ENCODE assay signal across 34 cellular contexts in the genomic region with DNA sequence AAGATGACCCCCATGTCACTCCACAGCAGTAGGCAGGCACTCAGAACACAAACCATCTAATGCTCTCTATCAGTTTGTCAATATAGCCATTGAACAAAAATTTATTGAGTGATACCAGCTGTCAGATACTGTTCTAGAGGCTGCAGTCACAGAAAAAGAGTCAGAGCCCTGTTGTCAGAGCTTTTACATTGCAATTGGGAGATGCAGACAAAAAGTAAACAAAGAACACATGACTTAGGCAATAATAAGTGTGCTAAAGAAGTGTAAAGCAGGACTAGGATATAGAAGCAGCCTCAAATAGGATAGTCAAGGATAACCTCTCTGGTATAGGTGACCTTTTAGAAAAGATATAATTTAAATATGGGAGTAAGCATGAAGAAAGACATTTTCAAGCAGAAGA. TPM values are rescaled to one million over a fixed set of nuclear protein-coding genes. Genes with fewer than 3 reads are reported as not detected.
"Had no signal": no experiment of that assay in that cellular context is flagged by ENCODE, and none has a peak within 500 bp of the region (broad histone marks: within the 10 kb centered on the region; RNA-seq: fewer than 3 reads in every experiment).

No MANE protein-coding gene starts in this region.

- H3K27me3 ChIP-seq: adrenal gland, body of pancreas, esophagus muscularis mucosa, foreskin keratinocyte, gastrocnemius medialis had no signal

- H3K36me3 ChIP-seq: adrenal gland, esophagus muscularis mucosa, gastrocnemius medialis had no signal

- ATAC-seq: activated CD4-positive, alpha-beta T cell treated with anti-CD3 and anti-CD28 coated beads for 36 hours; activated CD8-positive, alpha-beta memory T cell treated with anti-CD3 and anti-CD28 coated beads, Interleukin-2, amount 10 ng/mL, durations not matched to agents 7 days and 5 days; activated CD8-positive, alpha-beta T cell treated with anti-CD3 and anti-CD28 coated beads, Interleukin-2, amount 10 ng/mL, durations not matched to agents 7 days and 5 days; activated naive CD8-positive, alpha-beta T cell treated with anti-CD3 and anti-CD28 coated beads, Interleukin-2, amount 50 U/mL, for 24 hours; body of pancreas; effector memory CD8-positive, alpha-beta T cell; foreskin keratinocyte; gastrocnemius medialis had no signal

- DNase-seq: activated CD4-positive, alpha-beta memory T cell treated with anti-CD3 and anti-CD28 coated beads for 36 hours; activated CD4-positive, alpha-beta T cell treated with anti-CD3 and anti-CD28 coated beads for 36 hours; activated CD4-positive, alpha-beta T cell treated with anti-CD3 and anti-CD28 coated beads, Interleukin-2, amount 10 ng/mL, durations not matched to agents 24 days and 14 days; activated CD4-positive, CD25-positive, alpha-beta regulatory T cell; activated CD4-positive, CD25-positive, alpha-beta regulatory T cell treated with anti-CD3 and anti-CD28 coated beads, Interleukin-2, amount 50 U/mL, for 72 hours; activated CD8-positive, alpha-beta memory T cell treated with anti-CD3 and anti-CD28 coated beads, Interleukin-2, amount 10 ng/mL, durations not matched to agents 7 days and 5 days; activated CD8-positive, alpha-beta memory T cell treated with anti-CD3 and anti-CD28 coated beads, Interleukin-2, amount 50 U/mL, for 4 hours; activated CD8-positive, alpha-beta T cell treated with anti-CD3 and anti-CD28 coated beads, Interleukin-2, amount 10 ng/mL, durations not matched to agents 7 days and 5 days; activated effector memory CD4-positive, alpha-beta T cell treated with anti-CD3 and anti-CD28 coated beads, Interleukin-2, amount 50 U/mL, for 16 hours; activated naive CD4-positive, alpha-beta T cell treated with anti-CD3 and anti-CD28 coated beads for 36 hours; activated naive CD8-positive, alpha-beta T cell treated with anti-CD3 and anti-CD28 coated beads for 36 hours; activated naive CD8-positive, alpha-beta T cell treated with anti-CD3 and anti-CD28 coated beads, Interleukin-2, amount 50 U/mL, for 24 hours; activated T-cell treated with anti-CD3 and anti-CD28 coated beads, Interleukin-2, amount 50 U/mL, for 1 hour; activated T-cell treated with anti-CD3 and anti-CD28 coated beads, Interleukin-2, amount 50 U/mL, for 48 hours; adrenal gland; amygdala; aorta; body of pancreas; caudate nucleus; cortex of kidney; dermis blood vessel endothelial cell; effector CD4-positive, alpha-beta T cell; effector memory CD8-positive, alpha-beta T cell; erythroblast; foreskin keratinocyte; gastrocnemius medialis; T-helper 2 cell had no signal

- H3K4me1 ChIP-seq: adrenal gland, body of pancreas, esophagus muscularis mucosa, foreskin keratinocyte, gastrocnemius medialis had no signal

- H3K27ac ChIP-seq: adrenal gland, body of pancreas, esophagus muscularis mucosa, foreskin keratinocyte, gastrocnemius medialis had no signal

- H3K4me3 ChIP-seq: adrenal gland, body of pancreas, esophagus muscularis mucosa, gastrocnemius medialis had no signal

- H3K9me3 ChIP-seq: adrenal gland, body of pancreas, gastrocnemius medialis had no signal

- FAIRE-seq: colon had no signal

RNA-seq across cellular contexts. Expression of a gene that starts 8.9 kb away (rescaled TPM):
- total RNA-seq: activated CD4-positive, alpha-beta memory T cell treated with anti-CD3 and anti-CD28 coated beads for 36 hours; activated CD4-positive, alpha-beta T cell treated with anti-CD3 and anti-CD28 coated beads for 36 hours; activated CD4-positive, alpha-beta T cell treated with anti-CD3 and anti-CD28 coated beads, Interleukin-2, amount 10 ng/mL, durations not matched to agents 24 days and 14 days; activated CD8-positive, alpha-beta memory T cell treated with anti-CD3 and anti-CD28 coated beads for 36 hours; activated CD8-positive, alpha-beta memory T cell treated with anti-CD3 and anti-CD28 coated beads, Interleukin-2, amount 10 ng/mL, durations not matched to agents 7 days and 5 days; activated CD8-positive, alpha-beta T cell treated with anti-CD3 and anti-CD28 coated beads, Interleukin-2, amount 10 ng/mL, durations not matched to agents 7 days and 5 days; activated naive CD4-positive, alpha-beta T cell treated with anti-CD3 and anti-CD28 coated beads for 36 hours; activated naive CD8-positive, alpha-beta T cell treated with anti-CD3 and anti-CD28 coated beads for 36 hours; activated T-helper 1 cell treated with anti-CD3 and anti-CD28 coated beads, Interleukin-12 subunit alpha, Interleukin-12 subunit beta, Interleukin-2, Interleukin-4 antibody, amounts not matched to agents 30 ng/mL and 10 ng/mL and 1 ng/mL, durations not matched to agents 14 hours and 24 hours and 36 hours; activated T-helper 2 cell treated with anti-CD3 and anti-CD28 coated beads, Interferon-gamma antibody, Interleukin-2, Interleukin-4, amounts not matched to agents 10 μg/mL and 5 μg/mL and 100 μg/mL, durations not matched to agents 14 hours and 24 hours and 36 hours; adrenal gland; aorta; body of pancreas; chondrocyte; dermis blood vessel endothelial cell; esophagus muscularis mucosa; foreskin keratinocyte; gastrocnemius medialis; T-helper 1 cell treated with Interleukin-12 subunit alpha and Interleukin-12 subunit beta and Interleukin-4 antibody, amounts not matched to agents 30 ng/mL and 1 ng/mL, for 36 hours had no signal
- polyA plus RNA-seq: adrenal gland, aorta, foreskin keratinocyte had no signal

RNA-seq across cellular contexts. Expression of a gene that starts 30.9 kb away (rescaled TPM):
- total RNA-seq: activated CD4-positive, alpha-beta memory T cell treated with anti-CD3 and anti-CD28 coated beads for 36 hours; activated CD4-positive, alpha-beta T cell treated with anti-CD3 and anti-CD28 coated beads for 36 hours; activated CD4-positive, alpha-beta T cell treated with anti-CD3 and anti-CD28 coated beads, Interleukin-2, amount 10 ng/mL, durations not matched to agents 24 days and 14 days; activated CD8-positive, alpha-beta memory T cell treated with anti-CD3 and anti-CD28 coated beads for 36 hours; activated CD8-positive, alpha-beta memory T cell treated with anti-CD3 and anti-CD28 coated beads, Interleukin-2, amount 10 ng/mL, durations not matched to agents 7 days and 5 days; activated CD8-positive, alpha-beta T cell treated with anti-CD3 and anti-CD28 coated beads, Interleukin-2, amount 10 ng/mL, durations not matched to agents 7 days and 5 days; activated naive CD4-positive, alpha-beta T cell treated with anti-CD3 and anti-CD28 coated beads for 36 hours; activated naive CD8-positive, alpha-beta T cell treated with anti-CD3 and anti-CD28 coated beads for 36 hours; activated T-helper 1 cell treated with anti-CD3 and anti-CD28 coated beads, Interleukin-12 subunit alpha, Interleukin-12 subunit beta, Interleukin-2, Interleukin-4 antibody, amounts not matched to agents 30 ng/mL and 10 ng/mL and 1 ng/mL, durations not matched to agents 14 hours and 24 hours and 36 hours; activated T-helper 2 cell treated with anti-CD3 and anti-CD28 coated beads, Interferon-gamma antibody, Interleukin-2, Interleukin-4, amounts not matched to agents 10 μg/mL and 5 μg/mL and 100 μg/mL, durations not matched to agents 14 hours and 24 hours and 36 hours; adrenal gland; aorta; body of pancreas; chondrocyte; dermis blood vessel endothelial cell; esophagus muscularis mucosa; foreskin keratinocyte; gastrocnemius medialis; T-helper 1 cell treated with Interleukin-12 subunit alpha and Interleukin-12 subunit beta and Interleukin-4 antibody, amounts not matched to agents 30 ng/mL and 1 ng/mL, for 36 hours had no signal
- polyA plus RNA-seq: aorta, foreskin keratinocyte had no signal
